21 cellular contexts compared by ENCODE assay signal in the genomic region with DNA sequence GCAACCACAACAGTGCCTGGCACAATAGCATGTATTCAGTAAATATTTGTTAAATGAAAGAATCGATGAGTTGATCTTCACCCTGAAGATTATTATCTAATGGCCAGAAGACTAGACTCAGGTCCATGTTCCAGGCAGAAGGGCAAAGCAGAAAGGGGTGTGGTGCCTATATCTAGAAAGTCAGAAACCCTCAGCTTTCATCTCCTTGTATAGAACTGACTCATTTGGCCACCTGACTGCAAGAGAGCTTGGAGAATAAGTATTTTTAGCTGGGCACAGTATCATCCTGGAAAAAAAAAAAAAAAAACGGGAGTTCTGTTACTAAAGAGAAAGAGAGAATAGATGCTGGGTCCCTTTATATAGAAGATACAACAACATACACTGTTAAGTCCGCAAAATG.
"Had no signal": no experiment of that assay in that cellular context is flagged by ENCODE, and none has a peak within 500 bp of the region (broad histone marks: within the 10 kb centered on the region; RNA-seq: fewer than 3 reads in every experiment).

No MANE protein-coding gene starts in this region.

- H3K27ac Mint-ChIP-seq: dendritic cell treated with granulocyte-macrophage colony-stimulating factor and Interleukin-4, amounts not matched to agents 40 ng/mL and 50 ng/mL, for 4 days; endodermal cell; immature natural killer cell; mesothelial cell of epicardium; naive thymus-derived CD8-positive, alpha-beta T cell; nephron progenitor cell; progenitor cell of endocrine pancreas; stimulated activated memory B cell treated with anti-CD40 and anti-IgM and Interleukin-4, amounts not matched to agents 10 μg/mL and 1 μg/mL and 100 μg/mL, for 72 hours had no signal

- H3K4me1 Mint-ChIP-seq: immature natural killer cell; naive thymus-derived CD8-positive, alpha-beta T cell; stimulated activated memory B cell treated with anti-CD40 and anti-IgM and Interleukin-4, amounts not matched to agents 10 μg/mL and 1 μg/mL and 100 μg/mL, for 72 hours had no signal

- H3K9me3 Mint-ChIP-seq: dendritic cell treated with granulocyte-macrophage colony-stimulating factor and Interleukin-4, amounts not matched to agents 40 ng/mL and 50 ng/mL, for 4 days; endodermal cell; naive thymus-derived CD8-positive, alpha-beta T cell; nephron progenitor cell; stimulated activated memory B cell treated with anti-CD40 and anti-IgM and Interleukin-4, amounts not matched to agents 10 μg/mL and 1 μg/mL and 100 μg/mL, for 72 hours had no signal

- H3K27me3 Mint-ChIP-seq: progenitor cell of endocrine pancreas had no signal

- H3K4me3 Mint-ChIP-seq: dendritic cell treated with granulocyte-macrophage colony-stimulating factor and Interleukin-4, amounts not matched to agents 40 ng/mL and 50 ng/mL, for 4 days; endodermal cell; immature natural killer cell; mesothelial cell of epicardium; naive thymus-derived CD8-positive, alpha-beta T cell; nephron progenitor cell; stimulated activated memory B cell treated with anti-CD40 and anti-IgM and Interleukin-4, amounts not matched to agents 10 μg/mL and 1 μg/mL and 100 μg/mL, for 72 hours had no signal

- DNase-seq: central memory CD4-positive, alpha-beta T cell; effector CD8-positive, alpha-beta T cell; endodermal cell; gastrocnemius medialis; immature natural killer cell; mesenchymal stem cell; mucosa of descending colon; naive thymus-derived CD8-positive, alpha-beta T cell; nephron progenitor cell; occipital lobe; pancreas; sigmoid colon; spleen; stimulated activated CD4-positive, alpha-beta T cell treated with anti-CD3 and anti-CD28 coated beads, Interleukin-4, amount 100 ng/mL, for 4 hours; stimulated activated naive CD8-positive, alpha-beta T cell treated with anti-CD3 and anti-CD28 coated beads, Interleukin-15, Interleukin-2, amounts not matched to agents 100 U/mL and 50 U/mL, for 24 hours; substantia nigra had no signal

- ATAC-seq: esophagus mucosa; gastrocnemius medialis; mucosa of descending colon; naive thymus-derived CD8-positive, alpha-beta T cell; pancreas; stimulated activated memory B cell treated with anti-CD40 and anti-IgM and Interleukin-4, amounts not matched to agents 10 μg/mL and 1 μg/mL and 100 μg/mL, for 72 hours; stimulated activated naive CD8-positive, alpha-beta T cell treated with anti-CD3 and anti-CD28 coated beads, Interleukin-15, Interleukin-2, amounts not matched to agents 100 U/mL and 50 U/mL, for 24 hours had no signal

- H3K36me3 Mint-ChIP-seq: immature natural killer cell; mesothelial cell of epicardium; naive thymus-derived CD8-positive, alpha-beta T cell; stimulated activated memory B cell treated with anti-CD40 and anti-IgM and Interleukin-4, amounts not matched to agents 10 μg/mL and 1 μg/mL and 100 μg/mL, for 72 hours had no signal
